ENCODE assay signal across 8 cellular contexts in genomic region chrX:130024127-130024526, GRCh38. TPM values are rescaled to one million over a fixed set of nuclear protein-coding genes. Genes with fewer than 3 reads are reported as not detected.
DNase-seq lines count a peak whose midpoint lies in the region; ATAC-seq lines count a peak whose summit lies in the region.

No MANE protein-coding gene starts in this region.

- H3K27ac ChIP-seq in thymus (ENCODE audit: low read depth), result peak overlapping the region; percentile 18

- DNase-seq in NCI-H510A (lab: John Stamatoyannopoulos, UW), result peak; percentile 0
- no peak for DNase-seq in NCI-H510A treated with DMSO at 0.1 percent for 48 hours (lab: John Stamatoyannopoulos, UW)
- DNase-seq in NCI-H226, result peak; percentile 24
- peak; percentile 36 to 61 for DNase-seq in activated CD8-positive, alpha-beta memory T cell treated with anti-CD3 and anti-CD28 coated beads for 1 hour (ENCODE audit: extremely low read depth in 1 of 2, low read depth in 1 of 2)
- DNase-seq in epidermal melanocyte (ENCODE audit: insufficient read length, low spot score), result peak; percentile 31
- DNase-seq in natural killer cell treated with Interleukin-12 subunit alpha and Interleukin-12 subunit beta and Interleukin-15 and Interleukin-18, amount 100 ng/mL, for 72 hours (ENCODE audit: low spot score), result peak; percentile 83

- H3K9me3 ChIP-seq in thymus (ENCODE audit: control insufficient read depth), result no peaks in the 10 kb centered on the region

- peak overlapping the region; percentile 55 to 74 for H3K27ac Mint-ChIP-seq in natural killer cell treated with Interleukin-12 subunit alpha and Interleukin-12 subunit beta and Interleukin-15 and Interleukin-18, amount 100 ng/mL, for 72 hours

- H3K4me1 Mint-ChIP-seq in natural killer cell treated with Interleukin-12 subunit alpha and Interleukin-12 subunit beta and Interleukin-15 and Interleukin-18, amount 100 ng/mL, for 72 hours (ENCODE audit: low read depth in 2 of 2), result peaks cover 10 to 14% of the 10 kb centered on the region in 2 donors

- peaks cover 4% of the 10 kb centered on the region for H3K4me1 ChIP-seq in thymus (ENCODE audit: control insufficient read depth, insufficient read depth, low read length)

- no peaks in the 10 kb centered on the region for H3K27me3 ChIP-seq in thymus (ENCODE audit: control insufficient read depth, insufficient read depth)

- peaks cover 12% of the 10 kb centered on the region for H3K36me3 ChIP-seq in thymus (ENCODE audit: control insufficient read depth, insufficient read depth)

- H3K36me3 Mint-ChIP-seq in natural killer cell treated with Interleukin-12 subunit alpha and Interleukin-12 subunit beta and Interleukin-15 and Interleukin-18, amount 100 ng/mL, for 72 hours, result no peaks in the 10 kb centered on the region

- no peaks in the 10 kb centered on the region for H3K9me3 Mint-ChIP-seq in natural killer cell treated with Interleukin-12 subunit alpha and Interleukin-12 subunit beta and Interleukin-15 and Interleukin-18, amount 100 ng/mL, for 72 hours

- peak overlapping the region; percentile 80 for H3K4me3 Mint-ChIP-seq in natural killer cell treated with Interleukin-12 subunit alpha and Interleukin-12 subunit beta and Interleukin-15 and Interleukin-18, amount 100 ng/mL, for 72 hours

- 7% methylated on average over 9 of the region's 9 CpGs for WGBS in thymus

- no peaks in the 10 kb centered on the region for H3K27me3 Mint-ChIP-seq in natural killer cell treated with Interleukin-12 subunit alpha and Interleukin-12 subunit beta and Interleukin-15 and Interleukin-18, amount 100 ng/mL, for 72 hours

- H3K4me3 ChIP-seq in thymus (ENCODE audit: low read length), result no peak overlapping the region

- peak; percentile 97 for ATAC-seq in HG02870 (IDR thresholded peaks at IDR 0.05; ENCODE audit: unreplicated experiment)
- peak; percentile 96 to 99 for ATAC-seq in natural killer cell treated with Interleukin-12 subunit alpha and Interleukin-12 subunit beta and Interleukin-15 and Interleukin-18, amount 100 ng/mL, for 72 hours

RNA-seq across cellular contexts. Expression of gene BCORL1, which starts 41.7 kb away (rescaled TPM):
- total RNA-seq in natural killer cell treated with Interleukin-12 subunit alpha and Interleukin-12 subunit beta and Interleukin-15 and Interleukin-18, amount 100 ng/mL, for 72 hours, result 10 to 100 TPM in 1 of 2 donors, 1 to 10 TPM in 1; 9.9 to 18.8 TPM
- 2.0 TPM for polyA plus RNA-seq in thymus
